Comparison of ENCODE assay signal across 13 cellular contexts in genomic region chr11:45278721-45279120, GRCh38. TPM values are rescaled to one million over a fixed set of nuclear protein-coding genes. Genes with fewer than 3 reads are reported as not detected.
"Had no signal": no experiment of that assay in that cellular context is flagged by ENCODE, and none has a peak within 500 bp of the region (broad histone marks: within the 10 kb centered on the region; RNA-seq: fewer than 3 reads in every experiment).

No MANE protein-coding gene starts in this region.

- H3K9me3 ChIP-seq: psoas muscle, upper lobe of right lung had no signal

- H3K4me3 ChIP-seq: esophagus muscularis mucosa, psoas muscle, upper lobe of right lung had no signal

- FAIRE-seq: TTC549 had no signal

- DNase-seq: activated B cell treated with CpG ODN at 0.5 μM for 24 hours; activated CD4-positive, alpha-beta T cell treated with anti-CD3 and anti-CD28 coated beads, Interleukin-2, amount 10 ng/mL, durations not matched to agents 24 days and 14 days; activated naive CD4-positive, alpha-beta T cell treated with Interleukin-2 at 50 U/mL for 16 hours; foreskin fibroblast; mammary epithelial cell; nephron progenitor cell; psoas muscle; stimulated activated CD4-positive, alpha-beta T cell treated with anti-CD3 and anti-CD28 coated beads, Interleukin-12 subunit alpha, Interleukin-12 subunit beta, amount 100 ng/mL, for 4 hours; substantia nigra; T-helper 2 cell; upper lobe of right lung had no signal

- H3K27me3 ChIP-seq: upper lobe of right lung had no signal

- ATAC-seq: psoas muscle, upper lobe of right lung had no signal

- H3K27ac ChIP-seq: esophagus muscularis mucosa, psoas muscle, upper lobe of right lung had no signal

- H3K36me3 ChIP-seq: esophagus muscularis mucosa, upper lobe of right lung had no signal

- H3K4me1 ChIP-seq: esophagus muscularis mucosa, psoas muscle, upper lobe of right lung had no signal

RNA-seq across cellular contexts. Expression of gene SYT13, which starts 7.4 kb away (rescaled TPM):
- total RNA-seq: activated B cell treated with CpG ODN at 0.5 μM for 24 hours; activated CD4-positive, alpha-beta T cell treated with anti-CD3 and anti-CD28 coated beads, Interleukin-2, amount 10 ng/mL, durations not matched to agents 24 days and 14 days; upper lobe of right lung had no signal
- polyA plus RNA-seq: mammary epithelial cell had no signal
